In the genomic region with DNA sequence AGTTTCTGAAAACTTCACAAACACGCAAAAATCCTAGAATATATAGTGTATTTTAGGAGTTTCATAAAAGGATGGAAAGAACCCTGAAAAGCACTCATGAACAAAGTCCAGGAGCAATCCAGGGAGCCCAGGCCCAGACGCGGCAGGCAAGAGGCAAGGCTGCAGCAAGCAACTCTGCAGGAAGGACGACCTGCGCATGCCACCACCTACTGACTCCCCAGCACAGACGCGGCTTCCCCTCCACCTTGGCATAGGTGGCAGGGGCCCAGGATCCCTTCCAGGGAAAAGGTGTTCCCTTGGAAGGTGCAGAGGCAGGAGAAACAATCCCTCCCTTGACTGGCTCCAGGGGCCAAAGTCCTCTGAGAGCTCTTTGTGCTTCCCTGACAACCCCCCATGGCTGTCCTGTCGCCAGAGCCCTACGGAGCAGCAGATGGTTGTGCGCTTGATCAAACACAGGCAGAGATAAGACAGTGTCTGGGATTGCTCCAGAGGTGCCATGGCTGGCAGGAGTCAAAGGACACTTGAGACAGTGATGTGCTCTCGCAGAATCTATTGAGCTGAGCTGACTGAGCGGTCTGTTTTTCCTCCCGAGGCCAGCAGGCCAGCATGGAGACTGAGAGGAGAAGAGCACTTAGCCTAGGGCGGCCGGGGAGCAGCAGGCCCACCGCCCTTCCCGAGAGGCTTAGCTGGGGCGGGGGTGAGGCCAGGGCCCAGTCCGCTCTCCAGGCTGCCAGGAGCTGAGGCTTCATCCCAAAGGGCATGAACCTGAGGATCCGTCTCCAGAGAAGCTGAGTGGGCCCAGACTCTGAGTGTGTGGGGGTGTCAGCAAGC, we compare ENCODE assay signal across 1 cellular context.
TF ChIP-seq lines count a peak whose summit lies in the region.

No MANE protein-coding gene starts in this region.

TF ChIP-seq in HepG2, 621 proteins besides CTCF, POLR2A, EP300 and RAD21 (continued from another document and continues in another):
- TF ChIP-seq HINFP (CRISPR knock-in tag; IDR thresholded peaks at IDR 0.05; ENCODE audit: low read depth): 0 out of 2 replicates have a peak, but pooled peaks have one; percentile 71
- peak; percentile 97 for TF ChIP-seq HNF4A (CRISPR knock-in tag; IDR thresholded peaks at IDR 0.05)
- 0 out of 2 replicates have a peak, but pooled peaks have one; percentile 19 for TF ChIP-seq THAP11 (CRISPR knock-in tag; IDR thresholded peaks at IDR 0.05)
- 0 out of 2 replicates have a peak, but pooled peaks have one; percentile 39 for TF ChIP-seq SALL2 (CRISPR knock-in tag; IDR thresholded peaks at IDR 0.05)
- TF ChIP-seq ZBTB33 (CRISPR knock-in tag; IDR thresholded peaks at IDR 0.05): peak; percentile 37; the same call in 1 of the 2 replicates
- peak; percentile 56 for TF ChIP-seq FOSL2 (CRISPR knock-in tag; IDR thresholded peaks at IDR 0.05)
- TF ChIP-seq NONO (IDR thresholded peaks at IDR 0.05): no peak
- no peak for TF ChIP-seq NONO (CRISPR knock-in tag; conservative IDR thresholded peaks at IDR 0.05)
- no peak for TF ChIP-seq KAT2B (IDR thresholded peaks at IDR 0.05; ENCODE audit: borderline replicate concordance, low read depth, low read length)
- TF ChIP-seq REXO4 (CRISPR knock-in tag; IDR thresholded peaks at IDR 0.05; ENCODE audit: borderline replicate concordance): no peak
- peak; percentile 49; the same call in 1 of the 2 replicates for TF ChIP-seq KMT2B (CRISPR knock-in tag; IDR thresholded peaks at IDR 0.05)
- TF ChIP-seq ZMYM4 (CRISPR knock-in tag; IDR thresholded peaks at IDR 0.05): peak; percentile 56
- peak; percentile 98 for TF ChIP-seq TBX2 (CRISPR knock-in tag; IDR thresholded peaks at IDR 0.05; ENCODE audit: borderline replicate concordance)
- TF ChIP-seq, protein P1, sequence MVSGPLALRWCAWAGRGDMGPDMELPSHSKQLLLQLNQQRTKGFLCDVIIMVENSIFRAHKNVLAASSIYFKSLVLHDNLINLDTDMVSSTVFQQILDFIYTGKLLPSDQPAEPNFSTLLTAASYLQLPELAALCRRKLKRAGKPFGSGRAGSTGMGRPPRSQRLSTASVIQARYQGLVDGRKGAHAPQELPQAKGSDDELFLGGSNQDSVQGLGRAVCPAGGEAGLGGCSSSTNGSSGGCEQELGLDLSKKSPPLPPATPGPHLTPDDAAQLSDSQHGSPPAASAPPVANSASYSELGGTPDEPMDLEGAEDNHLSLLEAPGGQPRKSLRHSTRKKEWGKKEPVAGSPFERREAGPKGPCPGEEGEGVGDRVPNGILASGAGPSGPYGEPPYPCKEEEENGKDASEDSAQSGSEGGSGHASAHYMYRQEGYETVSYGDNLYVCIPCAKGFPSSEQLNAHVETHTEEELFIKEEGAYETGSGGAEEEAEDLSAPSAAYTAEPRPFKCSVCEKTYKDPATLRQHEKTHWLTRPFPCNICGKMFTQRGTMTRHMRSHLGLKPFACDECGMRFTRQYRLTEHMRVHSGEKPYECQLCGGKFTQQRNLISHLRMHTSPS (CRISPR knock-in tag; IDR thresholded peaks at IDR 0.05; ENCODE audit: low read depth): peak; percentile 57; the same call in 1 of the 2 replicates
- TF ChIP-seq NFE2L1 (CRISPR knock-in tag; IDR thresholded peaks at IDR 0.05; ENCODE audit: borderline replicate concordance): no peak
- TF ChIP-seq DPF2 (CRISPR knock-in tag; IDR thresholded peaks at IDR 0.05; ENCODE audit: borderline replicate concordance, low read depth): peak; percentile 66; the same call in 1 of the 2 replicates
- TF ChIP-seq ZNF101 (CRISPR knock-in tag; IDR thresholded peaks at IDR 0.05; ENCODE audit: borderline replicate concordance, low read depth): no peak
- 0 out of 2 replicates have a peak, but pooled peaks have one; percentile 36 for TF ChIP-seq ZNF230 (CRISPR knock-in tag; IDR thresholded peaks at IDR 0.05)
- no peak for TF ChIP-seq HOXA7 (CRISPR knock-in tag; IDR thresholded peaks at IDR 0.05)
- TF ChIP-seq ZNF225 (CRISPR knock-in tag; IDR thresholded peaks at IDR 0.05): peak; percentile 77; the same call in 1 of the 2 replicates
- TF ChIP-seq CBX1 (IDR thresholded peaks at IDR 0.05; ENCODE audit: low read depth): peak; percentile 35
- TF ChIP-seq KDM2A (CRISPR knock-in tag; IDR thresholded peaks at IDR 0.05; ENCODE audit: borderline replicate concordance, low read depth): peak; percentile 44; the same call in 1 of the 2 replicates
- TF ChIP-seq, protein P2, sequence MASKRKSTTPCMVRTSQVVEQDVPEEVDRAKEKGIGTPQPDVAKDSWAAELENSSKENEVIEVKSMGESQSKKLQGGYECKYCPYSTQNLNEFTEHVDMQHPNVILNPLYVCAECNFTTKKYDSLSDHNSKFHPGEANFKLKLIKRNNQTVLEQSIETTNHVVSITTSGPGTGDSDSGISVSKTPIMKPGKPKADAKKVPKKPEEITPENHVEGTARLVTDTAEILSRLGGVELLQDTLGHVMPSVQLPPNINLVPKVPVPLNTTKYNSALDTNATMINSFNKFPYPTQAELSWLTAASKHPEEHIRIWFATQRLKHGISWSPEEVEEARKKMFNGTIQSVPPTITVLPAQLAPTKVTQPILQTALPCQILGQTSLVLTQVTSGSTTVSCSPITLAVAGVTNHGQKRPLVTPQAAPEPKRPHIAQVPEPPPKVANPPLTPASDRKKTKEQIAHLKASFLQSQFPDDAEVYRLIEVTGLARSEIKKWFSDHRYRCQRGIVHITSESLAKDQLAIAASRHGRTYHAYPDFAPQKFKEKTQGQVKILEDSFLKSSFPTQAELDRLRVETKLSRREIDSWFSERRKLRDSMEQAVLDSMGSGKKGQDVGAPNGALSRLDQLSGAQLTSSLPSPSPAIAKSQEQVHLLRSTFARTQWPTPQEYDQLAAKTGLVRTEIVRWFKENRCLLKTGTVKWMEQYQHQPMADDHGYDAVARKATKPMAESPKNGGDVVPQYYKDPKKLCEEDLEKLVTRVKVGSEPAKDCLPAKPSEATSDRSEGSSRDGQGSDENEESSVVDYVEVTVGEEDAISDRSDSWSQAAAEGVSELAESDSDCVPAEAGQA (IDR thresholded peaks at IDR 0.05; ENCODE audit: low read depth): 0 out of 2 replicates have a peak, but pooled peaks have one; percentile 28
- TF ChIP-seq, protein P2 (CRISPR knock-in tag; IDR thresholded peaks at IDR 0.05; ENCODE audit: borderline replicate concordance): no peak
- 0 out of 2 replicates have a peak, but pooled peaks have one; percentile 77 for TF ChIP-seq SP140L (CRISPR knock-in tag; IDR thresholded peaks at IDR 0.05; ENCODE audit: borderline replicate concordance)
- TF ChIP-seq, protein P3, sequence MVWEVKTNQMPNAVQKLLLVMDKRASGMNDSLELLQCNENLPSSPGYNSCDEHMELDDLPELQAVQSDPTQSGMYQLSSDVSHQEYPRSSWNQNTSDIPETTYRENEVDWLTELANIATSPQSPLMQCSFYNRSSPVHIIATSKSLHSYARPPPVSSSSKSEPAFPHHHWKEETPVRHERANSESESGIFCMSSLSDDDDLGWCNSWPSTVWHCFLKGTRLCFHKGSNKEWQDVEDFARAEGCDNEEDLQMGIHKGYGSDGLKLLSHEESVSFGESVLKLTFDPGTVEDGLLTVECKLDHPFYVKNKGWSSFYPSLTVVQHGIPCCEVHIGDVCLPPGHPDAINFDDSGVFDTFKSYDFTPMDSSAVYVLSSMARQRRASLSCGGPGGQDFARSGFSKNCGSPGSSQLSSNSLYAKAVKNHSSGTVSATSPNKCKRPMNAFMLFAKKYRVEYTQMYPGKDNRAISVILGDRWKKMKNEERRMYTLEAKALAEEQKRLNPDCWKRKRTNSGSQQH (CRISPR knock-in tag; IDR thresholded peaks at IDR 0.05; ENCODE audit: low read depth): no peak
- peak; percentile 28; the same call in 1 of the 2 replicates for TF ChIP-seq PHF8 (CRISPR knock-in tag; IDR thresholded peaks at IDR 0.05)
- 0 out of 2 replicates have a peak, but pooled peaks have one; percentile 59 for TF ChIP-seq TSC22D2 (CRISPR knock-in tag; IDR thresholded peaks at IDR 0.05; ENCODE audit: borderline replicate concordance)
- TF ChIP-seq, protein P4, sequence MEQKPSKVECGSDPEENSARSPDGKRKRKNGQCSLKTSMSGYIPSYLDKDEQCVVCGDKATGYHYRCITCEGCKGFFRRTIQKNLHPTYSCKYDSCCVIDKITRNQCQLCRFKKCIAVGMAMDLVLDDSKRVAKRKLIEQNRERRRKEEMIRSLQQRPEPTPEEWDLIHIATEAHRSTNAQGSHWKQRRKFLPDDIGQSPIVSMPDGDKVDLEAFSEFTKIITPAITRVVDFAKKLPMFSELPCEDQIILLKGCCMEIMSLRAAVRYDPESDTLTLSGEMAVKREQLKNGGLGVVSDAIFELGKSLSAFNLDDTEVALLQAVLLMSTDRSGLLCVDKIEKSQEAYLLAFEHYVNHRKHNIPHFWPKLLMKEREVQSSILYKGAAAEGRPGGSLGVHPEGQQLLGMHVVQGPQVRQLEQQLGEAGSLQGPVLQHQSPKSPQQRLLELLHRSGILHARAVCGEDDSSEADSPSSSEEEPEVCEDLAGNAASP (CRISPR knock-in tag; IDR thresholded peaks at IDR 0.05; ENCODE audit: borderline replicate concordance): peak; percentile 46; the same call in 1 of the 2 replicates
- TF ChIP-seq, protein P5, sequence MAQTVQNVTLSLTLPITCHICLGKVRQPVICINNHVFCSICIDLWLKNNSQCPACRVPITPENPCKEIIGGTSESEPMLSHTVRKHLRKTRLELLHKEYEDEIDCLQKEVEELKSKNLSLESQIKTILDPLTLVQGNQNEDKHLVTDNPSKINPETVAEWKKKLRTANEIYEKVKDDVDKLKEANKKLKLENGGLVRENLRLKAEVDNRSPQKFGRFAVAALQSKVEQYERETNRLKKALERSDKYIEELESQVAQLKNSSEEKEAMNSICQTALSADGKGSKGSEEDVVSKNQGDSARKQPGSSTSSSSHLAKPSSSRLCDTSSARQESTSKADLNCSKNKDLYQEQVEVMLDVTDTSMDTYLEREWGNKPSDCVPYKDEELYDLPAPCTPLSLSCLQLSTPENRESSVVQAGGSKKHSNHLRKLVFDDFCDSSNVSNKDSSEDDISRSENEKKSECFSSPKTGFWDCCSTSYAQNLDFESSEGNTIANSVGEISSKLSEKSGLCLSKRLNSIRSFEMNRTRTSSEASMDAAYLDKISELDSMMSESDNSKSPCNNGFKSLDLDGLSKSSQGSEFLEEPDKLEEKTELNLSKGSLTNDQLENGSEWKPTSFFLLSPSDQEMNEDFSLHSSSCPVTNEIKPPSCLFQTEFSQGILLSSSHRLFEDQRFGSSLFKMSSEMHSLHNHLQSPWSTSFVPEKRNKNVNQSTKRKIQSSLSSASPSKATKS (CRISPR knock-in tag; IDR thresholded peaks at IDR 0.05): no peak
- TF ChIP-seq EHMT2 (IDR thresholded peaks at IDR 0.05; ENCODE audit: borderline replicate concordance, low read depth, low read length): peak; percentile 54; the same call in 1 of the 2 replicates
